Comparison of ENCODE assay signal across 13 cellular contexts in the genomic region with DNA sequence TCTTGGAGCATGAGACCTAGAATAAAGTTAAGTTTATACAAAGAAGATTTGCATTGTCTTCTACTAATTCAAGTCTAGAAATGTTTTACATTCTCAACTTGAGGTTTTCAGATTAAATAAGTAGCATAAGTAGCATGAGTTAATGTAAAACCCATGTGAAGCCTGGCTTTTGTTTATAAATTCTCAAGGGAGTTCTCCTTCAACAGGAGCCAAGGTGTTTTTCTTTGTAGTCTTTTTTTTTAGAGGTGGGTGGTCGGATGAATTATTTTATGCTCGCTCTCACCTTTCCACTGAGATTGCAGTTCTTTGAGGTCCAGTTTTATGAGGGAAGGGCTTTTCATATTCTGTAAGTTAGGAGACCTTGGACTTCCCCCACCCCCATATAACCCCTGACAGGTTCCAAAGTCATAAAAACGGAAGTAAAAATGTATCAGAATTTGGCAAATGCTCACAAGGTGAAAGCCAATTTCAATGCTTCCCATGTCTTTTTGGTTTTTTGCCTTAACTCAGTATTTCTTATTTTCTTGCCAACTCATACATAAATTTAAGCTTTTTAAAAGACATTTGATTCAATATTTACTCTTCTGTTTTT.
"Had no signal": no experiment of that assay in that cellular context is flagged by ENCODE, and none has a peak within 500 bp of the region (broad histone marks: within the 10 kb centered on the region; RNA-seq: fewer than 3 reads in every experiment).

No MANE protein-coding gene starts in this region.

- H3K27me3 ChIP-seq: spleen, upper lobe of left lung had no signal

- ATAC-seq: lower lobe of right lung; stimulated activated naive B cell treated with anti-CD40 and anti-IgM and Interleukin-4, amounts not matched to agents 10 μg/mL and 1 μg/mL and 100 μg/mL, for 72 hours had no signal

- DNase-seq: activated CD4-positive, alpha-beta T cell treated with anti-CD3 and anti-CD28 coated beads, Interleukin-2, amount 50 U/mL, for 48 hours; activated T-cell treated with anti-CD3 and anti-CD28 coated beads for 4 hours; effector CD4-positive, alpha-beta T cell; hypothalamus; lower lobe of right lung; occipital lobe; posterior cingulate gyrus; retina; spleen; stimulated activated naive B cell treated with anti-CD40 and anti-IgM and Interleukin-4, amounts not matched to agents 10 μg/mL and 1 μg/mL and 100 μg/mL, for 72 hours; upper lobe of left lung had no signal

- H3K9me3 ChIP-seq: lower lobe of right lung, thoracic aorta, upper lobe of left lung had no signal

- H3K36me3 ChIP-seq: lower lobe of right lung, spleen, thoracic aorta, upper lobe of left lung had no signal

- FAIRE-seq: keratinocyte had no signal

- H3K27ac ChIP-seq: lower lobe of right lung, spleen, thoracic aorta, upper lobe of left lung had no signal

- H3K4me3 ChIP-seq: lower lobe of right lung, spleen, thoracic aorta, upper lobe of left lung had no signal

- H3K4me1 ChIP-seq: lower lobe of right lung, spleen, upper lobe of left lung had no signal
